Comparison of ENCODE assay signal across 22 cellular contexts in the genomic region with DNA sequence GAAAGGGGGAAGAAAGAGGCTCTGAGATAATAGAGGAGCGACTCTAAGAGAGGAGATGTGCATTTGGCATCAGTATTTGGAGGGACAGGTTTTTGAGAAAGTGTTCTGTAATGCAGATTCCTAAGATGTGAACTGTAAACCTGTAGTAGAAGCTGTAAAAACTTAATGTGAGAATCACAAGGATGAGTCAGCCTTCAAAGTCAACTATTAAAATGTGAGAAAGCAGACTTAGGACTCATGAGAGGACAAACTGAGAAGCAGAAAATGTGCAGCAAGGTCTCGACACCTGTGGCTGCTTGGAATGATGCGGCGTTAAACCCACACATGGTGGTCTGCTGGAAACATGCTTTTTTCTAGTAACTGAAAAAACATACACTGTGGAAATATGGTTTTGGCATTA. TPM values are rescaled to one million over a fixed set of nuclear protein-coding genes. Genes with fewer than 3 reads are reported as not detected.
DNase-seq lines count a peak whose midpoint lies in the region; ATAC-seq and TF ChIP-seq lines count a peak whose summit lies in the region.
"Had no signal": no experiment of that assay in that cellular context is flagged by ENCODE, and none has a peak within 500 bp of the region (broad histone marks: within the 10 kb centered on the region; RNA-seq: fewer than 3 reads in every experiment).

No MANE protein-coding gene starts in this region.

- H2AFZ ChIP-seq in mammary epithelial cell (ENCODE audit: low read depth, low read length) (no peak overlapping the region), OCI-LY7 (ENCODE audit: low read length) (no peak overlapping the region)
- H2AFZ ChIP-seq: PC-9 had no signal

- H3K9me3 Mint-ChIP-seq in MCF 10A (ENCODE audit: unreplicated experiment), result no peaks in the 10 kb centered on the region
- no peaks in the 10 kb centered on the region for H3K9me3 Mint-ChIP-seq in activated CD4-positive, alpha-beta T cell treated with anti-CD3 and anti-CD28 coated beads for 36 hours (ENCODE audit: low read depth)
- H3K9me3 Mint-ChIP-seq: activated naive CD4-positive, alpha-beta T cell treated with anti-CD3 and anti-CD28 coated beads for 36 hours had no signal

- H3K36me3 Mint-ChIP-seq in MCF 10A (ENCODE audit: insufficient read depth, unreplicated experiment), result no peaks in the 10 kb centered on the region
- H3K36me3 Mint-ChIP-seq in activated CD4-positive, alpha-beta T cell treated with anti-CD3 and anti-CD28 coated beads for 36 hours (ENCODE audit: low read depth), result peaks cover 11% of the 10 kb centered on the region

- H3K9me3 ChIP-seq in mammary epithelial cell (replicated peaks; ENCODE audit: insufficient read depth, low read length) (no peaks in the 10 kb centered on the region), Panc1 (ENCODE audit: control insufficient read depth, insufficient read depth, low read depth, low read length) (no peaks in the 10 kb centered on the region), heart right ventricle (no peaks in the 10 kb centered on the region), OCI-LY7 (ENCODE audit: low read length) (no peaks in the 10 kb centered on the region)
- H3K9me3 ChIP-seq: ascending aorta, colonic mucosa, HAP-1, neutrophil had no signal

- H3K36me3 ChIP-seq in mammary epithelial cell (ENCODE audit: insufficient read depth, low read length), result no peaks in the 10 kb centered on the region
- no peaks in the 10 kb centered on the region for H3K36me3 ChIP-seq in Panc1 (ENCODE audit: control insufficient read depth, insufficient read depth, low read length)
- H3K36me3 ChIP-seq in heart right ventricle, result peaks cover 0 to 49% (median 7%) of the 10 kb centered on the region in 9 donors
- peaks cover 96% of the 10 kb centered on the region for H3K36me3 ChIP-seq in OCI-LY7 (ENCODE audit: insufficient read depth, low read length)
- H3K36me3 ChIP-seq: ascending aorta, colonic mucosa, neutrophil had no signal

- no peaks in the 10 kb centered on the region for H3K27me3 Mint-ChIP-seq in MCF 10A (ENCODE audit: insufficient read depth, unreplicated experiment)
- no peaks in the 10 kb centered on the region for H3K27me3 Mint-ChIP-seq in activated CD4-positive, alpha-beta T cell treated with anti-CD3 and anti-CD28 coated beads for 36 hours

- TF ChIP-seq CTCF in mammary epithelial cell (conservative IDR thresholded peaks at IDR 0.05 in 1 of 2, IDR thresholded peaks at IDR 0.05 in 1 of 2; ENCODE audit: extremely low read depth in 1 of 2, insufficient read depth in 1 of 2, low read depth in 1 of 2, low read length in 2 of 2), result no peak
- TF ChIP-seq CTCF in MCF 10A (IDR thresholded peaks at IDR 0.05; ENCODE audit: unreplicated experiment), result no peak
- TF ChIP-seq CTCF in Panc1 (IDR thresholded peaks at IDR 0.05), result no peak
- TF ChIP-seq CTCF in epithelial cell of esophagus (IDR thresholded peaks at IDR 0.05; ENCODE audit: insufficient read depth, low read depth, low read length, missing control alignments), result no peak
- TF ChIP-seq CTCF in heart right ventricle (IDR thresholded peaks at IDR 0.05), result no peak
- no peak for TF ChIP-seq CTCF in OCI-LY7 (conservative IDR thresholded peaks at IDR 0.05; ENCODE audit: low read length)

- no peak overlapping the region for H3K27ac ChIP-seq in mammary epithelial cell (ENCODE audit: insufficient read depth, low read depth, low read length)
- H3K27ac ChIP-seq in Panc1 (ENCODE audit: low read length), result no peak overlapping the region
- H3K27ac ChIP-seq in heart right ventricle, result no peak overlapping the region
- no peak overlapping the region for H3K27ac ChIP-seq in OCI-LY7 (ENCODE audit: low read depth, low read length, poor library complexity, severe bottlenecking)
- H3K27ac ChIP-seq: ascending aorta, colonic mucosa, neutrophil, PC-9 had no signal

- no peak overlapping the region for H3K27ac Mint-ChIP-seq in MCF 10A (ENCODE audit: low read depth, unreplicated experiment)
- no peak overlapping the region for H3K27ac Mint-ChIP-seq in activated CD4-positive, alpha-beta T cell treated with anti-CD3 and anti-CD28 coated beads for 36 hours
- H3K27ac Mint-ChIP-seq: activated naive CD4-positive, alpha-beta T cell treated with anti-CD3 and anti-CD28 coated beads for 36 hours had no signal

- H3K4me3 ChIP-seq in mammary epithelial cell (replicated peaks in 1 of 3; ENCODE audit: insufficient read depth in 1 of 3, low read depth in 2 of 3, low read length in 3 of 3) (no peak overlapping the region), Panc1 (ENCODE audit: low read depth in 2 of 2, low read length in 2 of 2) (no peak overlapping the region), epithelial cell of esophagus (ENCODE audit: low read length) (no peak overlapping the region), heart right ventricle (no peak overlapping the region), OCI-LY7 (ENCODE audit: low read depth, low read length, poor library complexity, severe bottlenecking) (no peak overlapping the region)
- H3K4me3 ChIP-seq: ascending aorta, colonic mucosa, HAP-1, PC-9 had no signal

- CTCF ChIA-PET in mammary epithelial cell (lab: Charles Lee; ENCODE audit: low non-redundant PET) (no interaction called here), MCF 10A (lab: Yijun Ruan, JAX) (no interaction called here), Panc1 (lab: Charles Lee) (interaction anchor here (0.5 kb wide), 1 partner anchor 54 kb away, joined by 10 read pairs; no protein-coding TSS in a partner anchor), OCI-LY7 (lab: Charles Lee; ENCODE audit: unreplicated experiment) (no interaction called here)
- CTCF ChIA-PET in activated CD4-positive, alpha-beta T cell treated with anti-CD3 and anti-CD28 coated beads for 36 hours (lab: Charles Lee), result no interaction called here

- intact Hi-C loops in mammary epithelial cell (cut with micrococcal nuclease), result no loop called here
- intact Hi-C loops in MCF 10A (cut with micrococcal nuclease), result no loop called here
- intact Hi-C loops in Panc1 (cut with micrococcal nuclease; ENCODE audit: unreplicated experiment), result no loop called here
- intact Hi-C loops in activated CD4-positive, alpha-beta T cell treated with anti-CD3 and anti-CD28 coated beads for 36 hours (cut with DNase I, micrococcal nuclease), result no loop called here
- intact Hi-C loops in heart right ventricle (cut with DNase I), result no loop called here
- intact Hi-C loops in OCI-LY7 (cut with micrococcal nuclease; ENCODE audit: unreplicated experiment), result no loop called here

- H3K79me2 ChIP-seq in mammary epithelial cell (ENCODE audit: insufficient read depth, low read length), result no peaks in the 10 kb centered on the region
- peaks cover 22% of the 10 kb centered on the region; the same call in 1 of the 2 replicates for H3K79me2 ChIP-seq in OCI-LY7 (ENCODE audit: insufficient read depth, low read depth, low read length)

- no peak overlapping the region for H3K9ac ChIP-seq in mammary epithelial cell (ENCODE audit: insufficient read depth, low read length)

- no peaks in the 10 kb centered on the region for H3K4me1 Mint-ChIP-seq in MCF 10A (ENCODE audit: insufficient read depth, unreplicated experiment)
- no peaks in the 10 kb centered on the region for H3K4me1 Mint-ChIP-seq in activated CD4-positive, alpha-beta T cell treated with anti-CD3 and anti-CD28 coated beads for 36 hours

- ATAC-seq in Panc1 (peak; percentile 79), heart right ventricle (no peak)
- ATAC-seq in activated CD4-positive, alpha-beta T cell treated with anti-CD3 and anti-CD28 coated beads for 36 hours, result no peak
- ATAC-seq: left lobe of liver had no signal

- WGBS in mammary epithelial cell (ENCODE audit: low coverage, missing lambda C conversion rate), result 99% methylated on average over 4 of the region's 4 CpGs
- 96 to 99% methylated on average over 4 of the region's 4 CpGs for WGBS in heart right ventricle, 2 donors

- no peaks in the 10 kb centered on the region for H3K4me1 ChIP-seq in mammary epithelial cell (ENCODE audit: insufficient read depth, low read length)
- peaks cover 6% of the 10 kb centered on the region for H3K4me1 ChIP-seq in Panc1 (ENCODE audit: control insufficient read depth, insufficient read depth, low read length)
- no peaks in the 10 kb centered on the region for H3K4me1 ChIP-seq in heart right ventricle
- H3K4me1 ChIP-seq in OCI-LY7 (ENCODE audit: insufficient read depth, low read length, poor library complexity, severe bottlenecking), result no peaks in the 10 kb centered on the region
- H3K4me1 ChIP-seq: ascending aorta, colonic mucosa, HAP-1 had no signal

- in situ Hi-C loops in mammary epithelial cell (cut with MboI; ENCODE audit: low sequenced_read_pairs in 2 of 2) (no loop called here), Panc1 (cut with HindIII; ENCODE audit: low pct_unique_long_range_greater_than_20kb, low sequenced_read_pairs) (no loop called here)

- H3K27me3 ChIP-seq in mammary epithelial cell (ENCODE audit: insufficient read depth, low read length), result no peaks in the 10 kb centered on the region
- H3K27me3 ChIP-seq in Panc1 (ENCODE audit: control insufficient read depth, insufficient read depth, low read length), result no peaks in the 10 kb centered on the region
- H3K27me3 ChIP-seq in heart right ventricle, result no peaks in the 10 kb centered on the region
- H3K27me3 ChIP-seq: ascending aorta, colonic mucosa, neutrophil had no signal

- no peaks in the 10 kb centered on the region for H3K9me2 ChIP-seq in OCI-LY7 (ENCODE audit: insufficient read depth, low read length)

- POLR2A ChIA-PET in MCF 10A (lab: Yijun Ruan, JAX), result interaction anchor here (0.6 kb wide), 1 partner anchor 114 kb away, joined by 4 read pairs; no protein-coding TSS in a partner anchor
- POLR2A ChIA-PET in Panc1 (lab: Charles Lee), result interaction anchor here (0.6 kb wide), 1 partner anchor 11 kb away, joined by 3 read pairs; no protein-coding TSS in a partner anchor
- POLR2A ChIA-PET in activated CD4-positive, alpha-beta T cell treated with anti-CD3 and anti-CD28 coated beads for 36 hours (lab: Charles Lee), result no interaction called here
- POLR2A ChIA-PET in OCI-LY7 (lab: Charles Lee), result interaction anchor here (1.0 kb wide), 1 partner anchor 11 kb away, joined by 3 read pairs; no protein-coding TSS in a partner anchor

- no peak overlapping the region for H3K4me3 Mint-ChIP-seq in MCF 10A (ENCODE audit: unreplicated experiment)
- no peak overlapping the region for H3K4me3 Mint-ChIP-seq in activated CD4-positive, alpha-beta T cell treated with anti-CD3 and anti-CD28 coated beads for 36 hours
- H3K4me3 Mint-ChIP-seq: activated naive CD4-positive, alpha-beta T cell treated with anti-CD3 and anti-CD28 coated beads for 36 hours had no signal

- dilution Hi-C loops in mammary epithelial cell (cut with HindIII; ENCODE audit: low sequenced_read_pairs), result no loop called here

- H3K4me2 ChIP-seq in mammary epithelial cell (ENCODE audit: insufficient read depth, low read depth, low read length), result no peak overlapping the region
- H3K4me2 ChIP-seq in OCI-LY7 (ENCODE audit: low read length), result no peak overlapping the region
- H3K4me2 ChIP-seq: PC-9 had no signal

- BruUV-seq in mammary epithelial cell (replicated peaks; lab: Mats Ljungman, UMichigan) (no TSS peak), MCF 10A (replicated peaks; lab: Mats Ljungman, UMichigan) (no TSS peak), Panc1 (replicated peaks; lab: Mats Ljungman, UMichigan) (no TSS peak), OCI-LY7 (replicated peaks; lab: Mats Ljungman, UMichigan) (no TSS peak)

- no peaks in the 10 kb centered on the region for H4K20me1 ChIP-seq in mammary epithelial cell (ENCODE audit: insufficient read depth, low read length)
- no peaks in the 10 kb centered on the region for H4K20me1 ChIP-seq in OCI-LY7 (ENCODE audit: insufficient read depth, low read length)

- DNase-seq in mammary epithelial cell (peak; percentile 19), MCF 10A (ENCODE audit: unreplicated experiment) (no peak), Panc1 (ENCODE audit: low read depth, low spot score) (no peak), epithelial cell of esophagus (ENCODE audit: low read depth) (peak; percentile 36), heart right ventricle (no peak), OCI-LY7 (ENCODE audit: low spot score) (no peak)
- DNase-seq in activated CD4-positive, alpha-beta T cell treated with anti-CD3 and anti-CD28 coated beads for 36 hours, result no peak
- DNase-seq in effector CD4-positive, alpha-beta T cell, result no peak
- DNase-seq: activated CD4-positive, alpha-beta T cell treated with anti-CD3 and anti-CD28 coated beads for 48 hours; activated naive CD4-positive, alpha-beta T cell treated with anti-CD3 and anti-CD28 coated beads for 36 hours; colonic mucosa; foreskin melanocyte; Kasumi-1; NCI-H1417 treated with DMSO at 0.1 percent for 48 hours; NCI-H2171 treated with DMSO at 0.1 percent for 48 hours; NCI-H82; PC-9; retina had no signal

RNA-seq across cellular contexts. Expression of a gene that starts 36.0 kb away (rescaled TPM):
- total RNA-seq in mammary epithelial cell (1 to 10 TPM; 3.3 to 7.8 TPM), MCF 10A (2022) (9.7 and 11.6 TPM in 2 replicates), Panc1 (2021; ENCODE audit: unreplicated experiment) (27.8 TPM), heart right ventricle (100 to 1,000 TPM; 101 to 181 (median 154) TPM), OCI-LY7 (2022) (49.7 and 55.2 TPM in 2 replicates)
- polyA plus RNA-seq in mammary epithelial cell (5.3 TPM), heart right ventricle (10 to 100 TPM; 13.7 to 22.2 TPM)
- polyA minus RNA-seq in mammary epithelial cell, result 51.2 TPM
- 15.4 TPM for polyA plus RNA-seq in Panc1 (2012; ENCODE audit: insufficient read length)
- 10 to 100 TPM; 11.2 to 11.6 TPM for total RNA-seq in activated CD4-positive, alpha-beta T cell treated with anti-CD3 and anti-CD28 coated beads for 36 hours
- total RNA-seq in OCI-LY7 (2014; rRNA removed; shearing (Covaris generic)), result 23.7 and 25.8 TPM in 2 replicates

Comparison
In these comparisons a context has a peak if more than half of its experiments do, and no peak if none do; other contexts are left out.
1. DNase-seq: peak in mammary epithelial cell (single experiment) and epithelial cell of esophagus (single experiment); none in MCF 10A (single experiment), Panc1 (single experiment), activated CD4-positive, alpha-beta T cell treated with anti-CD3 and anti-CD28 coated beads for 36 hours (single experiment), heart right ventricle (0 of 2), effector CD4-positive, alpha-beta T cell (single experiment) and OCI-LY7 (single experiment).